ENCODE assay signal across 14 cellular contexts in genomic region chr10:7585228-7585627, GRCh38.
DNase-seq lines count a peak whose midpoint lies in the region; ATAC-seq and TF ChIP-seq lines count a peak whose summit lies in the region.
"Had no signal": no experiment of that assay in that cellular context is flagged by ENCODE, and none has a peak within 500 bp of the region (broad histone marks: within the 10 kb centered on the region; RNA-seq: fewer than 3 reads in every experiment).

No MANE protein-coding gene starts in this region.

- ATAC-seq in activated CD8-positive, alpha-beta T cell treated with anti-CD3 and anti-CD28 coated beads, Interleukin-2, amount 10 ng/mL, durations not matched to agents 7 days and 5 days = peak; percentile 42
- ATAC-seq in activated CD8-positive, alpha-beta T cell treated with anti-CD3 and anti-CD28 coated beads for 36 hours = no peak
- peak; percentile 67 for ATAC-seq in activated naive CD8-positive, alpha-beta T cell treated with anti-CD3 and anti-CD28 coated beads, Interleukin-2, amount 10 ng/mL, durations not matched to agents 7 days and 5 days (ENCODE audit: low read depth)
- peak; percentile 24 for ATAC-seq in central memory CD8-positive, alpha-beta T cell (replicated peaks; ENCODE audit: extremely low read depth, poor library complexity, severe bottlenecking)
- ATAC-seq in GM21360 (IDR thresholded peaks at IDR 0.05; ENCODE audit: unreplicated experiment) = no peak
- ATAC-seq: GM23338 had no signal

- H3K4me1 ChIP-seq in sigmoid colon = peaks cover 0 to 11% (median 6%) of the 10 kb centered on the region in 4 donors
- H3K4me1 ChIP-seq: BLaER1 treated with 17β-estradiol and CSF1 and Interleukin-3, amounts not matched to agents 10 nM and 100 nM; Caco-2 had no signal

- H3K4me1 Mint-ChIP-seq in activated CD8-positive, alpha-beta T cell treated with anti-CD3 and anti-CD28 coated beads, Interleukin-2, amount 10 ng/mL, durations not matched to agents 7 days and 5 days (ENCODE audit: low read depth) = peaks cover 19% of the 10 kb centered on the region
- H3K4me1 Mint-ChIP-seq in activated CD8-positive, alpha-beta T cell treated with anti-CD3 and anti-CD28 coated beads for 36 hours (ENCODE audit: low read depth) = peaks cover 8% of the 10 kb centered on the region
- peaks cover 10% of the 10 kb centered on the region for H3K4me1 Mint-ChIP-seq in activated naive CD8-positive, alpha-beta T cell treated with anti-CD3 and anti-CD28 coated beads, Interleukin-2, amount 10 ng/mL, durations not matched to agents 7 days and 5 days
- peaks cover 6% of the 10 kb centered on the region for H3K4me1 Mint-ChIP-seq in activated naive CD8-positive, alpha-beta T cell treated with anti-CD3 and anti-CD28 coated beads for 36 hours
- H3K4me1 Mint-ChIP-seq in central memory CD8-positive, alpha-beta T cell = peaks cover 5% of the 10 kb centered on the region
- H3K4me1 Mint-ChIP-seq: B cell had no signal

- intact Hi-C loops in activated CD8-positive, alpha-beta T cell treated with anti-CD3 and anti-CD28 coated beads for 36 hours (cut with micrococcal nuclease) = no loop called here
- intact Hi-C loops in sigmoid colon (cut with DNase I) = no loop called here

- H3K27me3 ChIP-seq in sigmoid colon = no peaks in the 10 kb centered on the region
- H3K27me3 ChIP-seq: BLaER1 treated with 17β-estradiol and CSF1 and Interleukin-3, amounts not matched to agents 10 nM and 100 nM had no signal

- TF ChIP-seq CTCF in activated CD8-positive, alpha-beta T cell treated with anti-CD3 and anti-CD28 coated beads for 36 hours (IDR thresholded peaks at IDR 0.05) = no peak
- no peak for TF ChIP-seq CTCF in sigmoid colon (IDR thresholded peaks at IDR 0.05)

- no peak overlapping the region for H3K27ac Mint-ChIP-seq in activated CD8-positive, alpha-beta T cell treated with anti-CD3 and anti-CD28 coated beads, Interleukin-2, amount 10 ng/mL, durations not matched to agents 7 days and 5 days
- no peak overlapping the region for H3K27ac Mint-ChIP-seq in activated CD8-positive, alpha-beta T cell treated with anti-CD3 and anti-CD28 coated beads for 36 hours
- H3K27ac Mint-ChIP-seq in activated naive CD8-positive, alpha-beta T cell treated with anti-CD3 and anti-CD28 coated beads, Interleukin-2, amount 10 ng/mL, durations not matched to agents 7 days and 5 days = no peak overlapping the region
- no peak overlapping the region for H3K27ac Mint-ChIP-seq in activated naive CD8-positive, alpha-beta T cell treated with anti-CD3 and anti-CD28 coated beads for 36 hours
- no peak overlapping the region for H3K27ac Mint-ChIP-seq in central memory CD8-positive, alpha-beta T cell (ENCODE audit: low read depth)
- H3K27ac Mint-ChIP-seq: B cell, GM23338 had no signal

- 75 to 81% methylated on average over 8 of the region's 8 CpGs for whole genome bisulfite sequencing in sigmoid colon, 2 donors

- H3K36me3 Mint-ChIP-seq in activated CD8-positive, alpha-beta T cell treated with anti-CD3 and anti-CD28 coated beads, Interleukin-2, amount 10 ng/mL, durations not matched to agents 7 days and 5 days (ENCODE audit: low read depth) = no peaks in the 10 kb centered on the region
- H3K36me3 Mint-ChIP-seq in activated CD8-positive, alpha-beta T cell treated with anti-CD3 and anti-CD28 coated beads for 36 hours (ENCODE audit: low read depth) = no peaks in the 10 kb centered on the region
- H3K36me3 Mint-ChIP-seq in activated naive CD8-positive, alpha-beta T cell treated with anti-CD3 and anti-CD28 coated beads, Interleukin-2, amount 10 ng/mL, durations not matched to agents 7 days and 5 days = no peaks in the 10 kb centered on the region
- H3K36me3 Mint-ChIP-seq in activated naive CD8-positive, alpha-beta T cell treated with anti-CD3 and anti-CD28 coated beads for 36 hours = no peaks in the 10 kb centered on the region
- no peaks in the 10 kb centered on the region for H3K36me3 Mint-ChIP-seq in central memory CD8-positive, alpha-beta T cell (ENCODE audit: insufficient read depth)

- H3K27me3 Mint-ChIP-seq in activated CD8-positive, alpha-beta T cell treated with anti-CD3 and anti-CD28 coated beads, Interleukin-2, amount 10 ng/mL, durations not matched to agents 7 days and 5 days (ENCODE audit: low read depth) = peaks cover 7% of the 10 kb centered on the region
- no peaks in the 10 kb centered on the region for H3K27me3 Mint-ChIP-seq in activated CD8-positive, alpha-beta T cell treated with anti-CD3 and anti-CD28 coated beads for 36 hours
- H3K27me3 Mint-ChIP-seq in activated naive CD8-positive, alpha-beta T cell treated with anti-CD3 and anti-CD28 coated beads, Interleukin-2, amount 10 ng/mL, durations not matched to agents 7 days and 5 days = peaks cover 4% of the 10 kb centered on the region
- no peaks in the 10 kb centered on the region for H3K27me3 Mint-ChIP-seq in activated naive CD8-positive, alpha-beta T cell treated with anti-CD3 and anti-CD28 coated beads for 36 hours
- H3K27me3 Mint-ChIP-seq in central memory CD8-positive, alpha-beta T cell = peaks cover 25% of the 10 kb centered on the region

- no peak for TF ChIP-seq EP300 in sigmoid colon (IDR thresholded peaks at IDR 0.05)

- H3K4me3 Mint-ChIP-seq in activated CD8-positive, alpha-beta T cell treated with anti-CD3 and anti-CD28 coated beads, Interleukin-2, amount 10 ng/mL, durations not matched to agents 7 days and 5 days = no peak overlapping the region
- no peak overlapping the region for H3K4me3 Mint-ChIP-seq in activated CD8-positive, alpha-beta T cell treated with anti-CD3 and anti-CD28 coated beads for 36 hours
- H3K4me3 Mint-ChIP-seq in activated naive CD8-positive, alpha-beta T cell treated with anti-CD3 and anti-CD28 coated beads, Interleukin-2, amount 10 ng/mL, durations not matched to agents 7 days and 5 days = no peak overlapping the region
- no peak overlapping the region for H3K4me3 Mint-ChIP-seq in activated naive CD8-positive, alpha-beta T cell treated with anti-CD3 and anti-CD28 coated beads for 36 hours
- no peak overlapping the region for H3K4me3 Mint-ChIP-seq in central memory CD8-positive, alpha-beta T cell
- H3K4me3 Mint-ChIP-seq: B cell, GM23338 had no signal

- POLR2A ChIA-PET in activated CD8-positive, alpha-beta T cell treated with anti-CD3 and anti-CD28 coated beads, Interleukin-2, amount 10 ng/mL, durations not matched to agents 7 days and 5 days (lab: Charles Lee) = interaction anchor here (0.5 kb wide), 1 partner anchor 90 kb away, joined by 3 read pairs; no protein-coding TSS in a partner anchor
- POLR2A ChIA-PET in activated CD8-positive, alpha-beta T cell treated with anti-CD3 and anti-CD28 coated beads for 36 hours (lab: Charles Lee) = no interaction called here
- POLR2A ChIA-PET in activated naive CD8-positive, alpha-beta T cell treated with anti-CD3 and anti-CD28 coated beads, Interleukin-2, amount 10 ng/mL, durations not matched to agents 7 days and 5 days (lab: Charles Lee) = no interaction called here

- no peak overlapping the region for H3K4me3 ChIP-seq in sigmoid colon
- H3K4me3 ChIP-seq: BLaER1 treated with 17β-estradiol and CSF1 and Interleukin-3, amounts not matched to agents 10 nM and 100 nM; GM23338 had no signal

- H3K27ac ChIP-seq in sigmoid colon = peak overlapping the region in 3 of 4 donors; percentile 12 to 52 (median 21)
- H3K27ac ChIP-seq: BLaER1 treated with 17β-estradiol and CSF1 and Interleukin-3, amounts not matched to agents 10 nM and 100 nM had no signal

- H3K9me3 ChIP-seq in sigmoid colon = no peaks in the 10 kb centered on the region
- H3K9me3 ChIP-seq: BLaER1 treated with 17β-estradiol and CSF1 and Interleukin-3, amounts not matched to agents 10 nM and 100 nM; Caco-2 had no signal

- CTCF ChIA-PET in activated CD8-positive, alpha-beta T cell treated with anti-CD3 and anti-CD28 coated beads, Interleukin-2, amount 10 ng/mL, durations not matched to agents 7 days and 5 days (lab: Charles Lee) = no interaction called here
- CTCF ChIA-PET in activated CD8-positive, alpha-beta T cell treated with anti-CD3 and anti-CD28 coated beads for 36 hours (lab: Charles Lee) = no interaction called here

- TF ChIP-seq POLR2A in sigmoid colon (IDR thresholded peaks at IDR 0.05) = no peak

- DNase-seq in activated CD8-positive, alpha-beta T cell treated with anti-CD3 and anti-CD28 coated beads, Interleukin-2, amount 10 ng/mL, durations not matched to agents 7 days and 5 days = peak; percentile 31
- no peak for DNase-seq in activated CD8-positive, alpha-beta T cell treated with anti-CD3 and anti-CD28 coated beads for 36 hours
- DNase-seq in activated naive CD8-positive, alpha-beta T cell treated with anti-CD3 and anti-CD28 coated beads, Interleukin-2, amount 10 ng/mL, durations not matched to agents 7 days and 5 days = no peak
- DNase-seq in activated naive CD8-positive, alpha-beta T cell treated with anti-CD3 and anti-CD28 coated beads for 36 hours = no peak
- no peak for DNase-seq in central memory CD8-positive, alpha-beta T cell (ENCODE audit: low spot score in 2 of 2)
- DNase-seq in sigmoid colon = no peak
- DNase-seq in stimulated activated CD4-positive, alpha-beta T cell treated with anti-CD3 and anti-CD28 coated beads, Interleukin-4, amount 100 ng/mL, for 24 hours = no peak
- DNase-seq: 8988T, Caco-2, HCEC 1CT had no signal

- H3K9me3 Mint-ChIP-seq in activated CD8-positive, alpha-beta T cell treated with anti-CD3 and anti-CD28 coated beads, Interleukin-2, amount 10 ng/mL, durations not matched to agents 7 days and 5 days (ENCODE audit: insufficient read depth) = no peaks in the 10 kb centered on the region
- H3K9me3 Mint-ChIP-seq in activated CD8-positive, alpha-beta T cell treated with anti-CD3 and anti-CD28 coated beads for 36 hours = no peaks in the 10 kb centered on the region
- no peaks in the 10 kb centered on the region for H3K9me3 Mint-ChIP-seq in activated naive CD8-positive, alpha-beta T cell treated with anti-CD3 and anti-CD28 coated beads, Interleukin-2, amount 10 ng/mL, durations not matched to agents 7 days and 5 days
- H3K9me3 Mint-ChIP-seq in activated naive CD8-positive, alpha-beta T cell treated with anti-CD3 and anti-CD28 coated beads for 36 hours = no peaks in the 10 kb centered on the region
- H3K9me3 Mint-ChIP-seq in central memory CD8-positive, alpha-beta T cell = no peaks in the 10 kb centered on the region
- H3K9me3 Mint-ChIP-seq: GM23338 had no signal

- H3K36me3 ChIP-seq in sigmoid colon = peaks cover 0 to 25% (median 3%) of the 10 kb centered on the region in 4 donors
- H3K36me3 ChIP-seq: BLaER1 treated with 17β-estradiol and CSF1 and Interleukin-3, amounts not matched to agents 10 nM and 100 nM had no signal

Comparison
In these comparisons a context has a peak if more than half of its experiments do, and no peak if none do; other contexts are left out.
1. ATAC-seq: peak in activated CD8-positive, alpha-beta T cell treated with anti-CD3 and anti-CD28 coated beads, Interleukin-2, amount 10 ng/mL, durations not matched to agents 7 days and 5 days (single experiment), activated naive CD8-positive, alpha-beta T cell treated with anti-CD3 and anti-CD28 coated beads, Interleukin-2, amount 10 ng/mL, durations not matched to agents 7 days and 5 days (single experiment) and central memory CD8-positive, alpha-beta T cell (single experiment); none in activated CD8-positive, alpha-beta T cell treated with anti-CD3 and anti-CD28 coated beads for 36 hours (single experiment) and GM21360 (single experiment).